ENCODE assay signal across 1 cellular context in genomic region chr9:134222018-134222573, GRCh38.
TF ChIP-seq lines count a peak whose summit lies in the region.

No MANE protein-coding gene starts in this region.

TF ChIP-seq in H1, 55 proteins besides CTCF, POLR2A, EP300 and RAD21:
- no peak for TF ChIP-seq BCL11A (IDR thresholded peaks at IDR 0.05; ENCODE audit: low read depth in 2 of 2, low read length in 2 of 2)
